Comparison of ENCODE assay signal across 11 cellular contexts in genomic region chr2:215843579-215843978, GRCh38.
DNase-seq lines count a peak whose midpoint lies in the region; ATAC-seq and TF ChIP-seq lines count a peak whose summit lies in the region.
"Had no signal": no experiment of that assay in that cellular context is flagged by ENCODE, and none has a peak within 500 bp of the region (broad histone marks: within the 10 kb centered on the region; RNA-seq: fewer than 3 reads in every experiment).

No MANE protein-coding gene starts in this region.

- H3K4me3 ChIP-seq in adipocyte (ENCODE audit: low read length), result no peak overlapping the region
- H3K4me3 ChIP-seq in aorta (ENCODE audit: low read length in 2 of 2), result no peak overlapping the region
- H3K4me3 ChIP-seq in CD8-positive, alpha-beta T cell (ENCODE audit: low read depth, low read length), result no peak overlapping the region

- 16 to 17% methylated on average over 4 of the region's 4 CpGs for WGBS in aorta, 2 donors

- ATAC-seq in left cardiac atrium (peak in 1 of 2 donors; percentile 74), aorta (ENCODE audit: low FRiP score) (peak; percentile 83), HG03342 (IDR thresholded peaks at IDR 0.05; ENCODE audit: unreplicated experiment) (no peak)
- no peak for ATAC-seq in CD8-positive, alpha-beta T cell

- H3K27me3 Mint-ChIP-seq in CD8-positive, alpha-beta T cell (ENCODE audit: low read depth), result peaks cover 7% of the 10 kb centered on the region
- no peaks in the 10 kb centered on the region for H3K27me3 Mint-ChIP-seq in Calu3 (ENCODE audit: unreplicated experiment)
- H3K27me3 Mint-ChIP-seq: activated naive CD4-positive, alpha-beta T cell treated with anti-CD3 and anti-CD28 coated beads, Interleukin-2, amount 50 U/mL, for 24 hours had no signal

- peaks cover 29% of the 10 kb centered on the region for H3K4me1 ChIP-seq in adipocyte (ENCODE audit: control insufficient read depth, insufficient read depth, low read length)
- H3K4me1 ChIP-seq in aorta (ENCODE audit: control insufficient read depth in 1 of 2, insufficient read depth in 2 of 2, low read length in 2 of 2), result peaks cover 0 to 3% of the 10 kb centered on the region in 2 donors
- no peaks in the 10 kb centered on the region for H3K4me1 ChIP-seq in CD8-positive, alpha-beta T cell (ENCODE audit: insufficient read depth, low read length)

- H3K9ac ChIP-seq in adipocyte (ENCODE audit: low read length), result peak overlapping the region; percentile 34

- no peaks in the 10 kb centered on the region for H3K4me1 Mint-ChIP-seq in CD8-positive, alpha-beta T cell (ENCODE audit: low read depth)
- H3K4me1 Mint-ChIP-seq in Calu3 (ENCODE audit: low read depth, unreplicated experiment), result no peaks in the 10 kb centered on the region
- H3K4me1 Mint-ChIP-seq: activated naive CD4-positive, alpha-beta T cell treated with anti-CD3 and anti-CD28 coated beads, Interleukin-2, amount 50 U/mL, for 24 hours had no signal

- CTCF ChIA-PET in CD8-positive, alpha-beta T cell (lab: Charles Lee), result no interaction called here
- CTCF ChIA-PET in Calu3 (lab: Charles Lee), result no interaction called here

- no peaks in the 10 kb centered on the region for H3K27me3 ChIP-seq in adipocyte (replicated peaks; ENCODE audit: control insufficient read depth, insufficient read depth, low read length)
- no peaks in the 10 kb centered on the region for H3K27me3 ChIP-seq in aorta (ENCODE audit: control insufficient read depth in 1 of 2, insufficient read depth in 2 of 2, low read length in 1 of 2)
- H3K27me3 ChIP-seq in CD8-positive, alpha-beta T cell (ENCODE audit: insufficient read depth, low read length), result no peaks in the 10 kb centered on the region

- H3K9me3 ChIP-seq in adipocyte (ENCODE audit: control insufficient read depth, low read length), result no peaks in the 10 kb centered on the region
- no peaks in the 10 kb centered on the region for H3K9me3 ChIP-seq in aorta (ENCODE audit: control insufficient read depth, low read length)
- no peaks in the 10 kb centered on the region for H3K9me3 ChIP-seq in CD8-positive, alpha-beta T cell (ENCODE audit: low read length)

- intact Hi-C loops in left cardiac atrium (cut with DNase I), result no loop called here
- intact Hi-C loops in aorta (cut with DNase I), result loop anchor here (5.0 to 10.0 kb wide), 2 partner anchors 74 to 409 kb away; partner anchors contain the start of gene FN1 (in 1 of the 2)
- intact Hi-C loops in CD8-positive, alpha-beta T cell (cut with DNase I, micrococcal nuclease), result no loop called here
- intact Hi-C loops in Calu3 (cut with micrococcal nuclease; ENCODE audit: unreplicated experiment), result no loop called here

- peak overlapping the region; percentile 11 to 13 for H3K27ac ChIP-seq in aorta (ENCODE audit: low read depth in 1 of 2, low read length in 2 of 2)
- no peak overlapping the region for H3K27ac ChIP-seq in CD8-positive, alpha-beta T cell (ENCODE audit: low read depth, low read length)

- DNase-seq in stimulated activated CD4-positive, alpha-beta T cell treated with anti-CD3 and anti-CD28 coated beads, Interleukin-1b, Interleukin-23, amount 100 ng/mL, for 48 hours, result peak; percentile 22
- DNase-seq in stimulated activated CD4-positive, alpha-beta T cell treated with anti-CD3 and anti-CD28 coated beads, Interleukin-4, amount 100 ng/mL, for 24 hours, result no peak
- DNase-seq in adipocyte (ENCODE audit: low read depth) (peak; percentile 90), left cardiac atrium (peak; percentile 29), aorta (peak in 1 of 2 donors; percentile 59), Calu3 (no peak)
- no peak for DNase-seq in CD8-positive, alpha-beta T cell
- DNase-seq: NCI-H526 treated with DMSO at 0.1 percent for 48 hours had no signal

- no peak overlapping the region for H3K27ac Mint-ChIP-seq in CD8-positive, alpha-beta T cell
- H3K27ac Mint-ChIP-seq in Calu3 (ENCODE audit: unreplicated experiment), result no peak overlapping the region
- H3K27ac Mint-ChIP-seq: activated naive CD4-positive, alpha-beta T cell treated with anti-CD3 and anti-CD28 coated beads, Interleukin-2, amount 50 U/mL, for 24 hours; nephron had no signal

- no TSS peak for BruUV-seq in Calu3 (replicated peaks; lab: Mats Ljungman, UMichigan)

- no peaks in the 10 kb centered on the region for H3K9me3 Mint-ChIP-seq in CD8-positive, alpha-beta T cell
- no peaks in the 10 kb centered on the region for H3K9me3 Mint-ChIP-seq in Calu3 (ENCODE audit: low read depth, unreplicated experiment)
- H3K9me3 Mint-ChIP-seq: activated naive CD4-positive, alpha-beta T cell treated with anti-CD3 and anti-CD28 coated beads, Interleukin-2, amount 50 U/mL, for 24 hours; nephron had no signal

- no peak for TF ChIP-seq CTCF in CD8-positive, alpha-beta T cell (IDR thresholded peaks at IDR 0.05)
- no peak for TF ChIP-seq CTCF in Calu3 (IDR thresholded peaks at IDR 0.05; ENCODE audit: unreplicated experiment)

- POLR2A ChIA-PET in CD8-positive, alpha-beta T cell (lab: Charles Lee), result no interaction called here

- no peaks in the 10 kb centered on the region for H3K36me3 Mint-ChIP-seq in CD8-positive, alpha-beta T cell
- H3K36me3 Mint-ChIP-seq in Calu3 (ENCODE audit: insufficient read depth, unreplicated experiment), result no peaks in the 10 kb centered on the region
- H3K36me3 Mint-ChIP-seq: activated naive CD4-positive, alpha-beta T cell treated with anti-CD3 and anti-CD28 coated beads, Interleukin-2, amount 50 U/mL, for 24 hours had no signal

- no peak overlapping the region for H3K4me3 Mint-ChIP-seq in CD8-positive, alpha-beta T cell
- no peak overlapping the region for H3K4me3 Mint-ChIP-seq in Calu3 (ENCODE audit: low read depth, unreplicated experiment)
- H3K4me3 Mint-ChIP-seq: activated naive CD4-positive, alpha-beta T cell treated with anti-CD3 and anti-CD28 coated beads, Interleukin-2, amount 50 U/mL, for 24 hours; nephron had no signal

- H3K36me3 ChIP-seq in adipocyte (ENCODE audit: control insufficient read depth, insufficient read depth, low read length, severe bottlenecking) (no peaks in the 10 kb centered on the region), aorta (ENCODE audit: control insufficient read depth in 1 of 2, insufficient read depth in 2 of 2, low read length in 1 of 2) (no peaks in the 10 kb centered on the region)
- no peaks in the 10 kb centered on the region for H3K36me3 ChIP-seq in CD8-positive, alpha-beta T cell (ENCODE audit: insufficient read depth, low read length)

Comparison
In these comparisons a context has a peak if more than half of its experiments do, and no peak if none do; other contexts are left out.
1. DNase-seq: peak in stimulated activated CD4-positive, alpha-beta T cell treated with anti-CD3 and anti-CD28 coated beads, Interleukin-1b, Interleukin-23, amount 100 ng/mL, for 48 hours (single experiment), adipocyte (single experiment) and left cardiac atrium (single experiment); none in stimulated activated CD4-positive, alpha-beta T cell treated with anti-CD3 and anti-CD28 coated beads, Interleukin-4, amount 100 ng/mL, for 24 hours (single experiment), CD8-positive, alpha-beta T cell (0 of 7) and Calu3 (single experiment).
2. intact Hi-C loops: an anchor here in aorta (5.0 to 10.0 kb wide); none called in left cardiac atrium, CD8-positive, alpha-beta T cell and Calu3.